ENCODE assay signal across 1 cellular context in the genomic region with DNA sequence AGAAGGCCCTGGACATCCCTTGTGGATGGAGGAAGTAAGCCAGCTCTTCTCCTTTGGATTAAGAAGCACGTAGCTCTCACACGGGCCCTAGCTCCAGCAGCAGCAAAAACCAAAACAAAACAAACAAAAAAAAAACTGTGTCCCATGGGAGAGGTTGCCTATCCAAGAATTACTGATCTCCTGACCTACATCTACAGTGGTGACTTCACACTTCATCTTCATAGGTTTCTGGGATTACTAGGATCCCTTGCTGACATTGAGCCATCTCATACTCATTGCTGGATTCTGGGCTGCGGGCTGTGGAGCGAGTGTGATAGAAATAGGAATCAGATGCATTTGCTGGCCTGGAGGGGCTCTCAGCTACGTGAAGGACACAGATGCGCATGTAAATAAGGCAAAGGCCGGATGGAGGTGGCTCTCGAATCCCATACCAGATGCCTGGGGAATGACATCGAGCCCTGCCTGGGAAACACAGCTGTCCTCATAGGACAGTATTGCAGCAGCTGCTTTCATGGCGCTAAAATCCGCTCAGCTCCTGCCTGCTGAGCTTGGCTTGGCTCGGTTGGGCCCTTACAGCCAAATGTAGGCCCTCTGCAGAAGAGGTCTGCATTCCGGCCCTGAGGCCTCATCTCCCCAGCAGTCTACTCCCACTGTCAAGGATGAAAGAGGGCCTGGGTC.
TF ChIP-seq lines count a peak whose summit lies in the region.

No MANE protein-coding gene starts in this region.

TF ChIP-seq in GM23338, 12 proteins besides CTCF, POLR2A, EP300 and RAD21 (continued from another document):
- TF ChIP-seq, protein P1, sequence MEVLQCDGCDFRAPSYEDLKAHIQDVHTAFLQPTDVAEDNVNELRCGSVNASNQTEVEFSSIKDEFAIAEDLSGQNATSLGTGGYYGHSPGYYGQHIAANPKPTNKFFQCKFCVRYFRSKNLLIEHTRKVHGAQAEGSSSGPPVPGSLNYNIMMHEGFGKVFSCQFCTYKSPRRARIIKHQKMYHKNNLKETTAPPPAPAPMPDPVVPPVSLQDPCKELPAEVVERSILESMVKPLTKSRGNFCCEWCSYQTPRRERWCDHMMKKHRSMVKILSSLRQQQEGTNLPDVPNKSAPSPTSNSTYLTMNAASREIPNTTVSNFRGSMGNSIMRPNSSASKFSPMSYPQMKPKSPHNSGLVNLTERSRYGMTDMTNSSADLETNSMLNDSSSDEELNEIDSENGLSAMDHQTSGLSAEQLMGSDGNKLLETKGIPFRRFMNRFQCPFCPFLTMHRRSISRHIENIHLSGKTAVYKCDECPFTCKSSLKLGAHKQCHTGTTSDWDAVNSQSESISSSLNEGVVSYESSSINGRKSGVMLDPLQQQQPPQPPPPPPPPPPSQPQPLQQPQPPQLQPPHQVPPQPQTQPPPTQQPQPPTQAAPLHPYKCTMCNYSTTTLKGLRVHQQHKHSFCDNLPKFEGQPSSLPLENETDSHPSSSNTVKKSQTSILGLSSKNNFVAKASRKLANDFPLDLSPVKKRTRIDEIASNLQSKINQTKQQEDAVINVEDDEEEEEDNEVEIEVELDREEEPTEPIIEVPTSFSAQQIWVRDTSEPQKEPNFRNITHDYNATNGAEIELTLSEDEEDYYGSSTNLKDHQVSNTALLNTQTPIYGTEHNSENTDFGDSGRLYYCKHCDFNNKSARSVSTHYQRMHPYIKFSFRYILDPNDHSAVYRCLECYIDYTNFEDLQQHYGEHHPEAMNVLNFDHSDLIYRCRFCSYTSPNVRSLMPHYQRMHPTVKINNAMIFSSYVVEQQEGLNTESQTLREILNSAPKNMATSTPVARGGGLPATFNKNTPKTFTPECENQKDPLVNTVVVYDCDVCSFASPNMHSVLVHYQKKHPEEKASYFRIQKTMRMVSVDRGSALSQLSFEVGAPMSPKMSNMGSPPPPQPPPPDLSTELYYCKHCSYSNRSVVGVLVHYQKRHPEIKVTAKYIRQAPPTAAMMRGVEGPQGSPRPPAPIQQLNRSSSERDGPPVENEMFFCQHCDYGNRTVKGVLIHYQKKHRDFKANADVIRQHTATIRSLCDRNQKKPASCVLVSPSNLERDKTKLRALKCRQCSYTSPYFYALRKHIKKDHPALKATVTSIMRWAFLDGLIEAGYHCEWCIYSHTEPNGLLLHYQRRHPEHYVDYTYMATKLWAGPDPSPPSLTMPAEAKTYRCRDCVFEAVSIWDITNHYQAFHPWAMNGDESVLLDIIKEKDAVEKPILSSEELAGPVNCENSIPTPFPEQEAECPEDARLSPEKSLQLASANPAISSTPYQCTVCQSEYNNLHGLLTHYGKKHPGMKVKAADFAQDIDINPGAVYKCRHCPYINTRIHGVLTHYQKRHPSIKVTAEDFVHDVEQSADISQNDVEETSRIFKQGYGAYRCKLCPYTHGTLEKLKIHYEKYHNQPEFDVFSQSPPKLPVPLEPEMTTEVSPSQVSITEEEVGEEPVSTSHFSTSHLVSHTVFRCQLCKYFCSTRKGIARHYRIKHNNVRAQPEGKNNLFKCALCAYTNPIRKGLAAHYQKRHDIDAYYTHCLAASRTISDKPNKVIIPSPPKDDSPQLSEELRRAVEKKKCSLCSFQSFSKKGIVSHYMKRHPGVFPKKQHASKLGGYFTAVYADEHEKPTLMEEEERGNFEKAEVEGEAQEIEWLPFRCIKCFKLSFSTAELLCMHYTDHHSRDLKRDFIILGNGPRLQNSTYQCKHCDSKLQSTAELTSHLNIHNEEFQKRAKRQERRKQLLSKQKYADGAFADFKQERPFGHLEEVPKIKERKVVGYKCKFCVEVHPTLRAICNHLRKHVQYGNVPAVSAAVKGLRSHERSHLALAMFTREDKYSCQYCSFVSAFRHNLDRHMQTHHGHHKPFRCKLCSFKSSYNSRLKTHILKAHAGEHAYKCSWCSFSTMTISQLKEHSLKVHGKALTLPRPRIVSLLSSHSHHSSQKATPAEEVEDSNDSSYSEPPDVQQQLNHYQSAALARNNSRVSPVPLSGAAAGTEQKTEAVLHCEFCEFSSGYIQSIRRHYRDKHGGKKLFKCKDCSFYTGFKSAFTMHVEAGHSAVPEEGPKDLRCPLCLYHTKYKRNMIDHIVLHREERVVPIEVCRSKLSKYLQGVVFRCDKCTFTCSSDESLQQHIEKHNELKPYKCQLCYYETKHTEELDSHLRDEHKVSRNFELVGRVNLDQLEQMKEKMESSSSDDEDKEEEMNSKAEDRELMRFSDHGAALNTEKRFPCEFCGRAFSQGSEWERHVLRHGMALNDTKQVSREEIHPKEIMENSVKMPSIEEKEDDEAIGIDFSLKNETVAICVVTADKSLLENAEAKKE (CRISPR knock-in tag; IDR thresholded peaks at IDR 0.05) = no peak
- TF ChIP-seq, protein P2, sequence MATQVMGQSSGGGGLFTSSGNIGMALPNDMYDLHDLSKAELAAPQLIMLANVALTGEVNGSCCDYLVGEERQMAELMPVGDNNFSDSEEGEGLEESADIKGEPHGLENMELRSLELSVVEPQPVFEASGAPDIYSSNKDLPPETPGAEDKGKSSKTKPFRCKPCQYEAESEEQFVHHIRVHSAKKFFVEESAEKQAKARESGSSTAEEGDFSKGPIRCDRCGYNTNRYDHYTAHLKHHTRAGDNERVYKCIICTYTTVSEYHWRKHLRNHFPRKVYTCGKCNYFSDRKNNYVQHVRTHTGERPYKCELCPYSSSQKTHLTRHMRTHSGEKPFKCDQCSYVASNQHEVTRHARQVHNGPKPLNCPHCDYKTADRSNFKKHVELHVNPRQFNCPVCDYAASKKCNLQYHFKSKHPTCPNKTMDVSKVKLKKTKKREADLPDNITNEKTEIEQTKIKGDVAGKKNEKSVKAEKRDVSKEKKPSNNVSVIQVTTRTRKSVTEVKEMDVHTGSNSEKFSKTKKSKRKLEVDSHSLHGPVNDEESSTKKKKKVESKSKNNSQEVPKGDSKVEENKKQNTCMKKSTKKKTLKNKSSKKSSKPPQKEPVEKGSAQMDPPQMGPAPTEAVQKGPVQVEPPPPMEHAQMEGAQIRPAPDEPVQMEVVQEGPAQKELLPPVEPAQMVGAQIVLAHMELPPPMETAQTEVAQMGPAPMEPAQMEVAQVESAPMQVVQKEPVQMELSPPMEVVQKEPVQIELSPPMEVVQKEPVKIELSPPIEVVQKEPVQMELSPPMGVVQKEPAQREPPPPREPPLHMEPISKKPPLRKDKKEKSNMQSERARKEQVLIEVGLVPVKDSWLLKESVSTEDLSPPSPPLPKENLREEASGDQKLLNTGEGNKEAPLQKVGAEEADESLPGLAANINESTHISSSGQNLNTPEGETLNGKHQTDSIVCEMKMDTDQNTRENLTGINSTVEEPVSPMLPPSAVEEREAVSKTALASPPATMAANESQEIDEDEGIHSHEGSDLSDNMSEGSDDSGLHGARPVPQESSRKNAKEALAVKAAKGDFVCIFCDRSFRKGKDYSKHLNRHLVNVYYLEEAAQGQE (IDR thresholded peaks at IDR 0.05; ENCODE audit: unreplicated experiment) = no peak
- TF ChIP-seq NANOG (IDR thresholded peaks at IDR 0.05; ENCODE audit: borderline replicate concordance) (no peak), JUNB (IDR thresholded peaks at IDR 0.05; ENCODE audit: unreplicated experiment) (no peak), STAT1 (IDR thresholded peaks at IDR 0.05; ENCODE audit: unreplicated experiment) (no peak), ZNF114 (CRISPR knock-in tag; IDR thresholded peaks at IDR 0.05) (no peak)
